17 cellular contexts compared by ENCODE assay signal in genomic region chrX:68919707-68920106, GRCh38.
"Had no signal": no experiment of that assay in that cellular context is flagged by ENCODE, and none has a peak within 500 bp of the region (broad histone marks: within the 10 kb centered on the region; RNA-seq: fewer than 3 reads in every experiment).

No MANE protein-coding gene starts in this region.

- H3K4me2 ChIP-seq: hepatocyte had no signal

- H3K4me1 Mint-ChIP-seq: activated naive CD4-positive, alpha-beta T cell treated with anti-CD3 and anti-CD28 coated beads, Interleukin-2, amount 50 U/mL, for 24 hours; mesothelial cell of epicardium had no signal

- H3K4me1 ChIP-seq: stomach, testis had no signal

- H3K27me3 ChIP-seq: esophagus muscularis mucosa, hepatocyte, testis had no signal

- H3K27ac Mint-ChIP-seq: activated naive CD4-positive, alpha-beta T cell treated with anti-CD3 and anti-CD28 coated beads, Interleukin-2, amount 50 U/mL, for 24 hours; dendritic cell treated with granulocyte-macrophage colony-stimulating factor and Interleukin-4, amounts not matched to agents 40 ng/mL and 50 ng/mL, for 4 days; type B pancreatic cell had no signal

- H3K27ac ChIP-seq: esophagus muscularis mucosa, hepatocyte, stomach, testis, WERI-Rb-1 had no signal

- H3K79me2 ChIP-seq: hepatocyte had no signal

- H2AFZ ChIP-seq: hepatocyte had no signal

- H3K36me3 Mint-ChIP-seq: activated naive CD4-positive, alpha-beta T cell treated with anti-CD3 and anti-CD28 coated beads, Interleukin-2, amount 50 U/mL, for 24 hours; mesothelial cell of epicardium; type B pancreatic cell had no signal

- H3K9me3 ChIP-seq: esophagus muscularis mucosa, stomach, testis had no signal

- H3K9me3 Mint-ChIP-seq: activated naive CD4-positive, alpha-beta T cell treated with anti-CD3 and anti-CD28 coated beads, Interleukin-2, amount 50 U/mL, for 24 hours; dendritic cell treated with granulocyte-macrophage colony-stimulating factor and Interleukin-4, amounts not matched to agents 40 ng/mL and 50 ng/mL, for 4 days; type B pancreatic cell had no signal

- DNase-seq: activated CD4-positive, alpha-beta T cell treated with anti-CD3 and anti-CD28 coated beads for 1 hour; activated CD4-positive, alpha-beta T cell treated with anti-CD3 and anti-CD28 coated beads, Interleukin-2, amount 50 U/mL, for 4 hours; activated gamma-delta T cell; effector CD8-positive, alpha-beta T cell; left cardiac atrium; occipital lobe; stimulated activated CD4-positive, alpha-beta T cell treated with anti-CD3 and anti-CD28 coated beads, Interleukin-2, amount 100 ng/mL, for 24 hours; stomach; testis; WERI-Rb-1 had no signal

- H3K4me3 ChIP-seq: esophagus muscularis mucosa, hepatocyte, lung, stomach, testis had no signal

- H3K36me3 ChIP-seq: esophagus muscularis mucosa, stomach, WERI-Rb-1 had no signal

- H3K4me3 Mint-ChIP-seq: activated naive CD4-positive, alpha-beta T cell treated with anti-CD3 and anti-CD28 coated beads, Interleukin-2, amount 50 U/mL, for 24 hours; dendritic cell treated with granulocyte-macrophage colony-stimulating factor and Interleukin-4, amounts not matched to agents 40 ng/mL and 50 ng/mL, for 4 days; mesothelial cell of epicardium; type B pancreatic cell had no signal

- H3K27me3 Mint-ChIP-seq: activated naive CD4-positive, alpha-beta T cell treated with anti-CD3 and anti-CD28 coated beads, Interleukin-2, amount 50 U/mL, for 24 hours; type B pancreatic cell had no signal
